12 cellular contexts compared by ENCODE assay signal in genomic region chr22:41830174-41830573, GRCh38. TPM values are rescaled to one million over a fixed set of nuclear protein-coding genes. Genes with fewer than 3 reads are reported as not detected.
A peak's percentile ranks its signal among the peaks of the same experiment; 100 is the strongest.
DNase-seq lines count a peak whose midpoint lies in the region; ATAC-seq and TF ChIP-seq lines count a peak whose summit lies in the region.
"Had no signal": no experiment of that assay in that cellular context is flagged by ENCODE, and none has a peak within 500 bp of the region (broad histone marks: within the 10 kb centered on the region; RNA-seq: fewer than 3 reads in every experiment).

No MANE protein-coding gene starts in this region.

- H3K4me3 ChIP-seq in GM06990 (replicated peaks; ENCODE audit: low read depth, low read length) (no peak overlapping the region), SK-N-MC (no peak overlapping the region), tibial nerve (no peak overlapping the region)
- H3K4me3 ChIP-seq: suprapubic skin had no signal

- H3K27ac ChIP-seq in SK-N-MC = peak overlapping the region; percentile 22
- no peak overlapping the region for H3K27ac ChIP-seq in tibial nerve
- H3K27ac ChIP-seq: suprapubic skin had no signal

- H3K27ac Mint-ChIP-seq in naive B cell = peak overlapping the region in 5 of 6 donors; percentile 76 to 100 (median 92)

- no peak for TF ChIP-seq EP300 in tibial nerve (IDR thresholded peaks at IDR 0.05)

- H3K4me3 Mint-ChIP-seq in naive B cell = peak overlapping the region in 3 of 8 donors; percentile 10 to 91 (median 37)

- H3K9ac ChIP-seq in SK-N-MC (ENCODE audit: insufficient read length) = no peak overlapping the region

- peak; percentile 14 for TF ChIP-seq CTCF in GM06990 (IDR thresholded peaks at IDR 0.05; ENCODE audit: insufficient read depth, low read length, poor library complexity, severe bottlenecking)
- no peak for TF ChIP-seq CTCF in tibial nerve (IDR thresholded peaks at IDR 0.05)

- no peaks in the 10 kb centered on the region for H3K27me3 Mint-ChIP-seq in naive B cell

- CTCF ChIA-PET in HEK293T (lab: Yijun Ruan, JAX) = no interaction called here

- POLR2A ChIA-PET in HEK293T (lab: Yijun Ruan, JAX) = interaction anchor here (3.0 to 3.5 kb wide), 2 partner anchors 30 kb away, joined by 14 to 35 read pairs; partner anchors contain the start of gene CCDC134

- H3K9me3 Mint-ChIP-seq in naive B cell = no peaks in the 10 kb centered on the region

- 98 to 100% methylated on average over 3 of the region's 3 CpGs for WGBS in tibial nerve, 2 donors

- H3K36me3 ChIP-seq in GM06990 (ENCODE audit: control insufficient read depth, insufficient read depth, low read length) = peaks cover 11% of the 10 kb centered on the region
- H3K36me3 ChIP-seq in SK-N-MC (ENCODE audit: insufficient read depth, low read length) = peaks cover 18% of the 10 kb centered on the region
- H3K36me3 ChIP-seq in tibial nerve = no peaks in the 10 kb centered on the region
- H3K36me3 ChIP-seq: suprapubic skin had no signal

- H3K4me1 Mint-ChIP-seq in naive B cell = peaks cover 13 to 53% (median 39%) of the 10 kb centered on the region in 3 donors

- H3K27me3 ChIP-seq in GM06990 (replicated peaks; ENCODE audit: control insufficient read depth, insufficient read depth, low read length) = no peaks in the 10 kb centered on the region
- H3K27me3 ChIP-seq in tibial nerve = no peaks in the 10 kb centered on the region
- H3K27me3 ChIP-seq: suprapubic skin had no signal

- no peaks in the 10 kb centered on the region for H3K36me3 Mint-ChIP-seq in naive B cell

- no peaks in the 10 kb centered on the region for H3K9me3 ChIP-seq in SK-N-MC (ENCODE audit: low read depth, low read length)
- no peaks in the 10 kb centered on the region for H3K9me3 ChIP-seq in tibial nerve
- H3K9me3 ChIP-seq: suprapubic skin had no signal

- TF ChIP-seq POLR2A in tibial nerve (IDR thresholded peaks at IDR 0.05) = no peak

- H3K4me1 ChIP-seq in tibial nerve = peaks cover 0 to 51% (median 23%) of the 10 kb centered on the region in 4 donors

- peak; percentile 24 for DNase-seq in DMS 273 (lab: John Stamatoyannopoulos, UW; ENCODE audit: unreplicated experiment)
- DNase-seq in DMS 273 treated with DMSO at 0.1 percent for 48 hours (lab: John Stamatoyannopoulos, UW) = no peak
- no peak for DNase-seq in GM06990 (ENCODE audit: extremely low read depth, insufficient read length)
- DNase-seq in SK-N-MC (ENCODE audit: low read depth, low spot score) = no peak
- peak; percentile 20 for DNase-seq in naive B cell
- DNase-seq in HEK293T (ENCODE audit: extremely low spot score) = no peak
- DNase-seq in tibial nerve (ENCODE audit: low spot score in 2 of 2) = no peak
- DNase-seq: 8988T, NCI-H1048, NCI-H446 treated with DMSO at 0.1 percent for 48 hours had no signal

- ATAC-seq in naive B cell (ENCODE audit: low read depth in 2 of 2) (no peak), esophagus mucosa (no peak)

TF ChIP-seq in HEK293T, 16 proteins besides CTCF, POLR2A, EP300 and RAD21:
- no peak for TF ChIP-seq LEF1 (IDR thresholded peaks at IDR 0.05; ENCODE audit: borderline replicate concordance)
- no peak for TF ChIP-seq L3MBTL2 (conservative IDR thresholded peaks at IDR 0.05)
- no peak for TF ChIP-seq TARDBP (IDR thresholded peaks at IDR 0.05)
- no peak for TF ChIP-seq ARNT (IDR thresholded peaks at IDR 0.05)
- TF ChIP-seq CTBP1 (IDR thresholded peaks at IDR 0.05; ENCODE audit: borderline replicate concordance) = no peak
- no peak for TF ChIP-seq FOXK2 (IDR thresholded peaks at IDR 0.05)
- no peak for TF ChIP-seq BHLHE40 (IDR thresholded peaks at IDR 0.05; ENCODE audit: borderline replicate concordance)
- TF ChIP-seq FOXA1 (IDR thresholded peaks at IDR 0.05) = no peak
- no peak for TF ChIP-seq HDGF (IDR thresholded peaks at IDR 0.05; ENCODE audit: borderline replicate concordance)
- TF ChIP-seq FOXM1 (IDR thresholded peaks at IDR 0.05; ENCODE audit: borderline replicate concordance) = no peak
- no peak for TF ChIP-seq PKNOX1 (IDR thresholded peaks at IDR 0.05)
- TF ChIP-seq ZNF384 (IDR thresholded peaks at IDR 0.05) = no peak
- TF ChIP-seq ELF4 (IDR thresholded peaks at IDR 0.05) = no peak
- no peak for TF ChIP-seq NFRKB (IDR thresholded peaks at IDR 0.05)
- no peak for TF ChIP-seq SUZ12 (IDR thresholded peaks at IDR 0.05)

RNA-seq across cellular contexts. Expression of gene SREBF2, which starts 2.7 kb away (rescaled TPM):
- polyA plus RNA-seq in naive B cell (ENCODE audit: low read depth in 6 of 6) = 10 to 100 TPM; 30.1 to 52.8 (median 40.7) TPM
- 131 TPM for total RNA-seq in esophagus mucosa
- total RNA-seq in tibial nerve = 100 to 1,000 TPM in 3 of 4 donors, 10 to 100 TPM in 1; 73.5 to 157 (median 129) TPM

RNA-seq across cellular contexts. Expression of gene CCDC134, which starts 29.7 kb away (rescaled TPM):
- polyA plus RNA-seq in naive B cell (ENCODE audit: low read depth in 6 of 6) = 1 to 10 TPM; 2.1 to 7.6 (median 3.6) TPM
- total RNA-seq in esophagus mucosa (6.9 TPM), tibial nerve (1 to 10 TPM; 6.5 to 9.6 (median 8.2) TPM)

Comparison
In these comparisons a context has a peak if more than half of its experiments do, and no peak if none do; other contexts are left out.
1. DNase-seq: peak in DMS 273 (single experiment) and naive B cell (single experiment); none in DMS 273 treated with DMSO at 0.1 percent for 48 hours (single experiment), GM06990 (single experiment), SK-N-MC (single experiment), HEK293T (single experiment) and tibial nerve (0 of 2).